Comparison of ENCODE assay signal across 9 cellular contexts in the genomic region with DNA sequence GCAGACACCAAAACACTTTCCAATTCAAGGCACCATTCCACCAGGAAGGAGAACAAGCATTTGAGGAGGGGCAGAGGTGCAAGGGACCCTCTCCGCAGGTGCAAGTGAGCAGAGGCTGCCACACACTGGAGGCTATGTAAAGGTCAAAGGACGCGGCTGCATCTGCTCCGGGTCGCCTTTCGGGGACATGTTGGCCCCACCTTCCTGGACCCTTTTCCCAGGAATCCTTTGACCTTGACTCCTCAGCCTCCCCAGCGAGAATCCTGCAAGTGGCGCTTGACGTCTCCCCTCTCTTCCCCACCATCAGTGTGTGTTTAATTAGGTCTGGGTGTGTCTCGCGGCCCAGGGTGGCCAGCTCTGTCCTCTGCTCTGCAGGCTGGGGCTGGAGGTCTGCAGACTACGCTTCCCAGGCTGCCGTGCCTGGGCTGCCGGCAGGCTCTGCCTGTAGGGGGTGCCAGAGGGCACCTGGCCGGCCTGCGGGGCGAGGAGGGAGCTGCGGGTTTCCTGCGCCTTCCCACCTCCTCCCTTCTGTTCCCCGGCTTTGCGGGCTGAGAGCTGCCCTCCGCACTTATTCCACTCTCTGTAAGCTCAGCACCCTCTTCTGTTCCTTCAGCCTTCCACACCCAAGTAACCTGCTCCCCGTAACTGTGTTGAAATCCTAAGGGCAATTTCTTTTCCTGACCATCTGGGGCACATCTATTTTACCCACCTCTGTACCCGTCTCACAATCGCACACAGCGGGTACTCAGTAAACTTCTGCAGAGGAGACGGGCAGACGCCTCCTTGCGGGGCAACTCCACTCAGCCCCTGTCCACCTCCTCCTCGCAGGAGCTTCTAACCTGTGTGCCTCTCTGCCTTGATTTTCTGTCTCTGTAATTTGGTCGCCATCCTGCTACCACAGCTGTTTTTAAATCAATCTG.
DNase-seq lines count a peak whose midpoint lies in the region; ATAC-seq and TF ChIP-seq lines count a peak whose summit lies in the region.
"Had no signal": no experiment of that assay in that cellular context is flagged by ENCODE, and none has a peak within 500 bp of the region (broad histone marks: within the 10 kb centered on the region; RNA-seq: fewer than 3 reads in every experiment).

No MANE protein-coding gene starts in this region.

- H3K36me3 ChIP-seq in SJSA1 (no peaks in the 10 kb centered on the region), right atrium auricular region (no peaks in the 10 kb centered on the region), gastrocnemius medialis (no peaks in the 10 kb centered on the region)
- H3K36me3 ChIP-seq: BLaER1 treated with 17β-estradiol and CSF1 and Interleukin-3, amounts not matched to agents 10 nM and 100 nM had no signal

- H3K27ac ChIP-seq in SJSA1 (no peak overlapping the region), right atrium auricular region (no peak overlapping the region), gastrocnemius medialis (no peak overlapping the region)
- H3K27ac ChIP-seq: BLaER1 treated with 17β-estradiol and CSF1 and Interleukin-3, amounts not matched to agents 10 nM and 100 nM had no signal

- ATAC-seq in HG03342 (IDR thresholded peaks at IDR 0.05; ENCODE audit: unreplicated experiment) (peak; percentile 63), gastrocnemius medialis (no peak), HG03139 (IDR thresholded peaks at IDR 0.05; ENCODE audit: unreplicated experiment) (no peak)

- H3K27me3 Mint-ChIP-seq in activated naive CD8-positive, alpha-beta T cell treated with anti-CD3 and anti-CD28 coated beads for 36 hours, result peaks cover 54% of the 10 kb centered on the region

- peak; percentile 57 to 82 for TF ChIP-seq CTCF in right atrium auricular region (IDR thresholded peaks at IDR 0.05)
- TF ChIP-seq CTCF in gastrocnemius medialis (IDR thresholded peaks at IDR 0.05 in 4 of 5, conservative IDR thresholded peaks at IDR 0.05 in 1 of 5), result peak in 3 of 5 experiments; percentile 36 to 70 (median 41)

- DNase-seq in NCI-H2029 treated with DMSO at 0.1 percent for 48 hours (lab: John Stamatoyannopoulos, UW), result peak; percentile 0
- DNase-seq in NCI-H2029 (lab: John Stamatoyannopoulos, UW), result no peak
- DNase-seq in SJSA1 (ENCODE audit: low read depth in 1 of 2, low spot score in 2 of 2), result peak; percentile 41 to 52
- peak; percentile 74 for DNase-seq in activated naive CD8-positive, alpha-beta T cell treated with anti-CD3 and anti-CD28 coated beads for 36 hours
- no peak for DNase-seq in right atrium auricular region (ENCODE audit: low spot score)
- no peak for DNase-seq in gastrocnemius medialis

- in situ Hi-C loops in gastrocnemius medialis (cut with MboI; ENCODE audit: low sequenced_read_pairs in 4 of 4), result no loop called here

- no peak overlapping the region for H3K27ac Mint-ChIP-seq in activated naive CD8-positive, alpha-beta T cell treated with anti-CD3 and anti-CD28 coated beads for 36 hours

- H3K4me1 ChIP-seq in SJSA1 (replicated peaks), result no peaks in the 10 kb centered on the region
- peaks cover 0 to 10% of the 10 kb centered on the region in 2 donors for H3K4me1 ChIP-seq in right atrium auricular region
- H3K4me1 ChIP-seq in gastrocnemius medialis, result no peaks in the 10 kb centered on the region

- no peaks in the 10 kb centered on the region for H3K36me3 Mint-ChIP-seq in activated naive CD8-positive, alpha-beta T cell treated with anti-CD3 and anti-CD28 coated beads for 36 hours

- no peak for TF ChIP-seq POLR2A in gastrocnemius medialis (IDR thresholded peaks at IDR 0.05)

- H3K27me3 ChIP-seq in SJSA1 (replicated peaks) (no peaks in the 10 kb centered on the region), right atrium auricular region (no peaks in the 10 kb centered on the region), gastrocnemius medialis (peaks cover 8 to 11% (median 10%) of the 10 kb centered on the region in 3 donors)
- H3K27me3 ChIP-seq: BLaER1 treated with 17β-estradiol and CSF1 and Interleukin-3, amounts not matched to agents 10 nM and 100 nM had no signal

- no peak overlapping the region for H3K4me3 Mint-ChIP-seq in activated naive CD8-positive, alpha-beta T cell treated with anti-CD3 and anti-CD28 coated beads for 36 hours

- no peak overlapping the region for H3K4me3 ChIP-seq in SJSA1
- no peak overlapping the region for H3K4me3 ChIP-seq in right atrium auricular region
- no peak overlapping the region for H3K4me3 ChIP-seq in gastrocnemius medialis
- H3K4me3 ChIP-seq: BLaER1 treated with 17β-estradiol and CSF1 and Interleukin-3, amounts not matched to agents 10 nM and 100 nM had no signal

- intact Hi-C loops in gastrocnemius medialis (cut with DNase I; ENCODE audit: low total_unique reads), result no loop called here

- no peaks in the 10 kb centered on the region for H3K9me3 ChIP-seq in SJSA1 (replicated peaks)
- no peaks in the 10 kb centered on the region for H3K9me3 ChIP-seq in right atrium auricular region
- H3K9me3 ChIP-seq in gastrocnemius medialis, result no peaks in the 10 kb centered on the region
- H3K9me3 ChIP-seq: BLaER1 treated with 17β-estradiol and CSF1 and Interleukin-3, amounts not matched to agents 10 nM and 100 nM had no signal

- H3K9me3 Mint-ChIP-seq in activated naive CD8-positive, alpha-beta T cell treated with anti-CD3 and anti-CD28 coated beads for 36 hours, result no peaks in the 10 kb centered on the region

- H3K4me1 Mint-ChIP-seq in activated naive CD8-positive, alpha-beta T cell treated with anti-CD3 and anti-CD28 coated beads for 36 hours, result peaks cover 5% of the 10 kb centered on the region

Comparison
In these comparisons a context has a peak if more than half of its experiments do, and no peak if none do; other contexts are left out.
1. DNase-seq: peak in NCI-H2029 treated with DMSO at 0.1 percent for 48 hours (single experiment), SJSA1 (2 of 2) and activated naive CD8-positive, alpha-beta T cell treated with anti-CD3 and anti-CD28 coated beads for 36 hours (single experiment); none in NCI-H2029 (single experiment), right atrium auricular region (single experiment) and gastrocnemius medialis (0 of 2).